Comparison of ENCODE assay signal across 8 cellular contexts in genomic region chr16:720507-720989, GRCh38. TPM values are rescaled to one million over a fixed set of nuclear protein-coding genes. Genes with fewer than 3 reads are reported as not detected.
DNase-seq lines count a peak whose midpoint lies in the region; ATAC-seq and TF ChIP-seq lines count a peak whose summit lies in the region.

No MANE protein-coding gene starts in this region.

- POLR2A ChIA-PET in T-cell (lab: Charles Lee) = no interaction called here

- H3K36me3 Mint-ChIP-seq in T-cell (no peaks in the 10 kb centered on the region), memory B cell (no peaks in the 10 kb centered on the region)

- H3K9me3 ChIP-seq in BLaER1 treated with 17β-estradiol and CSF1 and Interleukin-3, amounts not matched to agents 10 nM and 100 nM (replicated peaks in 1 of 11) = no peaks in the 10 kb centered on the region
- no peaks in the 10 kb centered on the region for H3K9me3 ChIP-seq in effector memory CD4-positive, alpha-beta T cell (ENCODE audit: control insufficient read depth, low read length)
- no peaks in the 10 kb centered on the region for H3K9me3 ChIP-seq in suprapubic skin

- TF ChIP-seq EP300 in suprapubic skin (IDR thresholded peaks at IDR 0.05) = no peak

- TF ChIP-seq POLR2A in suprapubic skin (IDR thresholded peaks at IDR 0.05) = no peak

- H3K27ac ChIP-seq in BLaER1 treated with 17β-estradiol and CSF1 and Interleukin-3, amounts not matched to agents 10 nM and 100 nM = peak overlapping the region; percentile 20 to 86 (median 79); a peak in 21 of 22 replicates
- peak overlapping the region; percentile 51 for H3K27ac ChIP-seq in effector memory CD4-positive, alpha-beta T cell (ENCODE audit: insufficient read depth, low read length, poor library complexity, severe bottlenecking)
- H3K27ac ChIP-seq in suprapubic skin = peak overlapping the region; percentile 49

- ATAC-seq in GM18511 (IDR thresholded peaks at IDR 0.05; ENCODE audit: unreplicated experiment) = peak; percentile 31
- ATAC-seq in HG03521 (IDR thresholded peaks at IDR 0.05; ENCODE audit: unreplicated experiment) = peak; percentile 5
- peak in 2 of 4 experiments; percentile 1 for ATAC-seq in T-cell (replicated peaks in 1 of 4)
- ATAC-seq in memory B cell (ENCODE audit: low read depth) = peak; percentile 0
- no peak for ATAC-seq in GM19455 (IDR thresholded peaks at IDR 0.05; ENCODE audit: unreplicated experiment)

- H3K9ac ChIP-seq in BLaER1 treated with 17β-estradiol and CSF1 and Interleukin-3, amounts not matched to agents 10 nM and 100 nM = peak overlapping the region; percentile 73 to 87 (median 81)

- H3K27me3 Mint-ChIP-seq in T-cell (peaks cover 3 to 4% of the 10 kb centered on the region in 2 donors), memory B cell (peaks cover 2% of the 10 kb centered on the region)

- H3K27ac Mint-ChIP-seq in T-cell = peak overlapping the region; percentile 39 to 80
- H3K27ac Mint-ChIP-seq in memory B cell = peak overlapping the region; percentile 43

- H3K4me1 Mint-ChIP-seq in T-cell (peaks cover 21 to 29% (median 27%) of the 10 kb centered on the region in 3 donors), memory B cell (peaks cover 16% of the 10 kb centered on the region)

- peaks cover 11 to 61% (median 16%) of the 10 kb centered on the region in 11 experiments for H3K27me3 ChIP-seq in BLaER1 treated with 17β-estradiol and CSF1 and Interleukin-3, amounts not matched to agents 10 nM and 100 nM
- H3K27me3 ChIP-seq in effector memory CD4-positive, alpha-beta T cell (replicated peaks; ENCODE audit: control insufficient read depth, insufficient read depth, low read length, poor library complexity, severe bottlenecking) = no peaks in the 10 kb centered on the region
- H3K27me3 ChIP-seq in suprapubic skin = peaks cover 28% of the 10 kb centered on the region

- H3K36me3 ChIP-seq in BLaER1 treated with 17β-estradiol and CSF1 and Interleukin-3, amounts not matched to agents 10 nM and 100 nM = 0 out of 22 replicates have a peak, but pooled peaks cover 0 to 6% (median 0%) of the 10 kb centered on the region in 11 experiments
- no peaks in the 10 kb centered on the region for H3K36me3 ChIP-seq in effector memory CD4-positive, alpha-beta T cell (ENCODE audit: control insufficient read depth, insufficient read depth, low read length)
- no peaks in the 10 kb centered on the region for H3K36me3 ChIP-seq in suprapubic skin

- peak overlapping the region; percentile 67 to 80 (median 73) for H3K4me3 ChIP-seq in BLaER1 treated with 17β-estradiol and CSF1 and Interleukin-3, amounts not matched to agents 10 nM and 100 nM
- H3K4me3 ChIP-seq in effector memory CD4-positive, alpha-beta T cell (ENCODE audit: insufficient read depth, low read depth, low read length, poor library complexity, severe bottlenecking) = peak overlapping the region; percentile 56
- H3K4me3 ChIP-seq in suprapubic skin = peak overlapping the region; percentile 66

- no peak for TF ChIP-seq CTCF in suprapubic skin (IDR thresholded peaks at IDR 0.05)

- no peaks in the 10 kb centered on the region for H3K9me3 Mint-ChIP-seq in T-cell
- no peaks in the 10 kb centered on the region for H3K9me3 Mint-ChIP-seq in memory B cell

- peak in 1 of 34 experiments; percentile 31 for DNase-seq in T-cell
- no peak for DNase-seq in effector memory CD4-positive, alpha-beta T cell
- no peak for DNase-seq in memory B cell (ENCODE audit: low spot score in 2 of 2)
- DNase-seq in suprapubic skin (ENCODE audit: low spot score in 2 of 2) = no peak

- CTCF ChIA-PET in T-cell (lab: Charles Lee) = interaction anchor here in 1 of 2 donors (0.6 to 2.0 kb wide), 3 partner anchors 8 to 368 kb away, joined by 3 to 6 read pairs (median 5); partner anchors contain the start of gene AXIN1

- peak overlapping the region; percentile 78 to 83 (median 79) for H3K4me3 Mint-ChIP-seq in T-cell
- H3K4me3 Mint-ChIP-seq in memory B cell = peak overlapping the region; percentile 82

- peaks cover 32 to 96% (median 77%) of the 10 kb centered on the region in 11 experiments; a peak in 21 of 22 replicates for H4K20me1 ChIP-seq in BLaER1 treated with 17β-estradiol and CSF1 and Interleukin-3, amounts not matched to agents 10 nM and 100 nM

- peak overlapping the region; percentile 96 to 100 (median 100) for H3K4me2 ChIP-seq in BLaER1 treated with 17β-estradiol and CSF1 and Interleukin-3, amounts not matched to agents 10 nM and 100 nM

- H3K4me1 ChIP-seq in BLaER1 treated with 17β-estradiol and CSF1 and Interleukin-3, amounts not matched to agents 10 nM and 100 nM = peaks cover 64 to 99% (median 96%) of the 10 kb centered on the region in 10 experiments
- H3K4me1 ChIP-seq in effector memory CD4-positive, alpha-beta T cell (ENCODE audit: control insufficient read depth, insufficient read depth, low read length, poor library complexity, severe bottlenecking) = peaks cover 27% of the 10 kb centered on the region
- peaks cover 36% of the 10 kb centered on the region for H3K4me1 ChIP-seq in suprapubic skin

- WGBS in suprapubic skin = 2% methylated on average over 10 of the region's 37 CpGs

RNA-seq across cellular contexts. Expression of gene ANTKMT, which starts 0.4 kb away (rescaled TPM):
- total RNA-seq in T-cell = 10 to 100 TPM; 22.9 to 38.8 (median 27.2) TPM
- total RNA-seq in suprapubic skin = 10 to 100 TPM; 13.0 to 29.4 (median 23.8) TPM

RNA-seq across cellular contexts. Expression of gene METRN, which starts 5.6 kb away (rescaled TPM):
- total RNA-seq in T-cell = 10 to 100 TPM in 3 of 5 donors, 1 to 10 TPM in 2; 4.2 to 18.2 (median 12.0) TPM
- total RNA-seq in suprapubic skin = 10 to 100 TPM; 10.0 to 30.9 (median 15.8) TPM

RNA-seq across cellular contexts. Expression of gene CCDC78, which starts 5.7 kb away (rescaled TPM):
- total RNA-seq in T-cell = 10 to 100 TPM in 1 of 5 donors, 1 to 10 TPM in 4; 3.1 to 17.1 (median 8.6) TPM
- 1 to 10 TPM in 1 of 4 donors, under 1 TPM in 2, not detected in 1; 0.64 to 2.4 (median 0.83) TPM for total RNA-seq in suprapubic skin

RNA-seq across cellular contexts. Expression of gene HAGHL, which starts 6.4 kb away (rescaled TPM):
- 10 to 100 TPM in 4 of 5 donors, 1 to 10 TPM in 1; 9.9 to 50.1 (median 31.6) TPM for total RNA-seq in T-cell
- 1 to 10 TPM; 3.2 to 7.1 (median 4.8) TPM for total RNA-seq in suprapubic skin

RNA-seq across cellular contexts. Expression of gene FBXL16, which starts 14.9 kb away (rescaled TPM):
- total RNA-seq in T-cell (10 to 100 TPM; 16.4 to 65.5 (median 50.2) TPM), suprapubic skin (10 to 100 TPM; 13.7 to 23.1 (median 17.9) TPM)
